Comparison of ENCODE assay signal across 1 cellular context in genomic region chr2:168935810-168936581, GRCh38.
TF ChIP-seq lines count a peak whose summit lies in the region.

No MANE protein-coding gene starts in this region.

TF ChIP-seq in H1, 55 proteins besides CTCF, POLR2A, EP300 and RAD21:
- no peak for TF ChIP-seq CHD7 (IDR thresholded peaks at IDR 0.05; ENCODE audit: insufficient replicate concordance, low read length)
- no peak for TF ChIP-seq KDM4A (IDR thresholded peaks at IDR 0.05; ENCODE audit: low read depth, low read length, severe bottlenecking)
